In the genomic region with DNA sequence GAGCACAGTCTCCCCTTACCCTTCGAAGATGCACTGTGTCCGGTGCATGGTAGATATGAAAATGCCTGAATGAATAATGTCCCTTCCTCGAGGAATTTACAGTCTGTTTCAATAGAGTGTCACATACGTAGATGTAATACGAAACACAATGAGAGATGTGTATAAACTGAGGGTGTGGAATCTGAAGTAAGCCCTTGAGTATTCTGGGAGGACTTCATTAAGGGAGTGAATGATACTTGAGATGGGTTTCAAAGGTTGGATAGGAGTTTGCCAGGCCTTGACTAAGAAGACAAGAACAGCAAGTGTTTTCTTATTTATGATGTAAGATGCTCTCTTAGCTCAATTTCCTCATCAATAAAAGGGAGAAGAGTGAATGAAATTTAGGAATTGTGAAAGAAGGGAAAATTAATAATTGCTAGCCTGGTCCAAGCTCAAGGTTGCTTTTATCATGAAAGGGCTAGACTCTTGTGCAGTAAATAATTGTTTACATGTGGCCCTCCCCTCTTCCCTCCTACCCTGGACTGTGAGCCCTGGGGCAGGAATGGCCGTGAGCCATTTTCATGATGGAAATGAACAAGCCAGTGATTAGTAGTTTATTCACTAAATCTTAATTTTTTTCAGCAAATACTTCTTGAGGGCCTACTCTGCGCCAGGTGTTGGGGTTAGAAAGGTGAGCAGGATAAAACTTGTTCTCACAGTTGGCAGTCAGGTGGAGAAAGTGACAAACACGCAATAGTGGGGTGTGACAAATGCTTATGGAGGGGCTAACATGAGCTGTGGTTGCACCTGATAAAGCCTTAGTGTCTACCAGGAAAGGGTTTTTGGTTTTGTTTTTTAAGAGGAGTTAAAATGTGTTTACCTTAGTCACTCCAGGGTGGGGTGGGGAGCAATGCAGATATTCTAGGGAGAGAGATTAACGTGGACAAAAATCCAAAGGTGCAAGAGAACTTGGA, we compare ENCODE assay signal across 1 cellular context.
TF ChIP-seq lines count a peak whose summit lies in the region.

No MANE protein-coding gene starts in this region.

TF ChIP-seq in HepG2, 621 proteins besides CTCF, POLR2A, EP300 and RAD21 (continues in another document):
- TF ChIP-seq ZFP1 (CRISPR knock-in tag; IDR thresholded peaks at IDR 0.05): no peak
- no peak for TF ChIP-seq CEBPG (CRISPR knock-in tag; IDR thresholded peaks at IDR 0.05)
- peak; percentile 21; the same call in 1 of the 2 replicates for TF ChIP-seq HNF4G (IDR thresholded peaks at IDR 0.05; ENCODE audit: borderline replicate concordance, low read depth, low read length)
- TF ChIP-seq HNF4G (CRISPR knock-in tag; IDR thresholded peaks at IDR 0.05; ENCODE audit: borderline replicate concordance, low read depth): no peak
- no peak for TF ChIP-seq ZNF276 (CRISPR knock-in tag; IDR thresholded peaks at IDR 0.05; ENCODE audit: low read depth)
- TF ChIP-seq NCOR1 (IDR thresholded peaks at IDR 0.05; ENCODE audit: borderline replicate concordance, low read length): peak; percentile 61; the same call in 1 of the 2 replicates
- 0 out of 2 replicates have a peak, but pooled peaks have one; percentile 27 for TF ChIP-seq ZBED4 (CRISPR knock-in tag; IDR thresholded peaks at IDR 0.05; ENCODE audit: borderline replicate concordance)
- TF ChIP-seq ELF3 (CRISPR knock-in tag; IDR thresholded peaks at IDR 0.05): 0 out of 2 replicates have a peak, but pooled peaks have one; percentile 12
- TF ChIP-seq CERS6 (CRISPR knock-in tag; IDR thresholded peaks at IDR 0.05): no peak
- TF ChIP-seq GABPB1 (CRISPR knock-in tag; IDR thresholded peaks at IDR 0.05): no peak
- no peak for TF ChIP-seq ZNF558 (CRISPR knock-in tag; IDR thresholded peaks at IDR 0.05; ENCODE audit: borderline replicate concordance)
- no peak for TF ChIP-seq KDM5A (IDR thresholded peaks at IDR 0.05; ENCODE audit: borderline replicate concordance, low read length)
- peak; percentile 67 for TF ChIP-seq HNF4A (CRISPR knock-in tag; IDR thresholded peaks at IDR 0.05)
- peak; percentile 25; the same call in 1 of the 2 replicates for TF ChIP-seq SMYD3 (CRISPR knock-in tag; IDR thresholded peaks at IDR 0.05)
- no peak for TF ChIP-seq MED13 (CRISPR knock-in tag; IDR thresholded peaks at IDR 0.05)
- 0 out of 2 replicates have a peak, but pooled peaks have one; percentile 34 for TF ChIP-seq ZNF607 (CRISPR knock-in tag; IDR thresholded peaks at IDR 0.05; ENCODE audit: borderline replicate concordance)
- 0 out of 2 replicates have a peak, but pooled peaks have one; percentile 25 for TF ChIP-seq PATZ1 (CRISPR knock-in tag; IDR thresholded peaks at IDR 0.05)
- TF ChIP-seq SOX13 (IDR thresholded peaks at IDR 0.05): no peak
- no peak for TF ChIP-seq SOX13 (CRISPR knock-in tag; conservative IDR thresholded peaks at IDR 0.05 in 1 of 2, IDR thresholded peaks at IDR 0.05 in 1 of 2)
- TF ChIP-seq ISX (CRISPR knock-in tag; conservative IDR thresholded peaks at IDR 0.05): no peak
- TF ChIP-seq AGO1 (IDR thresholded peaks at IDR 0.05; ENCODE audit: low read depth, low read length, poor library complexity, severe bottlenecking): no peak
- no peak for TF ChIP-seq ZNF280B (CRISPR knock-in tag; IDR thresholded peaks at IDR 0.05; ENCODE audit: borderline replicate concordance)
- TF ChIP-seq ZSCAN25 (CRISPR knock-in tag; IDR thresholded peaks at IDR 0.05): 0 out of 2 replicates have a peak, but pooled peaks have one; percentile 50
- TF ChIP-seq KAT7 (CRISPR knock-in tag; IDR thresholded peaks at IDR 0.05; ENCODE audit: borderline replicate concordance): peak; percentile 45; the same call in 1 of the 2 replicates
- TF ChIP-seq GABPA (IDR thresholded peaks at IDR 0.05; ENCODE audit: low read depth, low read length): no peak
- 0 out of 2 replicates have a peak, but pooled peaks have one; percentile 19 for TF ChIP-seq GABPA (CRISPR knock-in tag; IDR thresholded peaks at IDR 0.05; ENCODE audit: low read depth)
- TF ChIP-seq, protein P1, sequence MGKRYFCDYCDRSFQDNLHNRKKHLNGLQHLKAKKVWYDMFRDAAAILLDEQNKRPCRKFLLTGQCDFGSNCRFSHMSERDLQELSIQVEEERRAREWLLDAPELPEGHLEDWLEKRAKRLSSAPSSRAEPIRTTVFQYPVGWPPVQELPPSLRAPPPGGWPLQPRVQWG (CRISPR knock-in tag; IDR thresholded peaks at IDR 0.05; ENCODE audit: borderline replicate concordance, low read depth): no peak
- TF ChIP-seq THAP7 (CRISPR knock-in tag; IDR thresholded peaks at IDR 0.05): no peak
- peak; percentile 42 for TF ChIP-seq YY1 (IDR thresholded peaks at IDR 0.05; ENCODE audit: insufficient read depth, insufficient replicate concordance, low read depth, low read length)
- TF ChIP-seq SP5 (CRISPR knock-in tag; IDR thresholded peaks at IDR 0.05; ENCODE audit: borderline replicate concordance, low read depth): peak; percentile 25; the same call in 1 of the 2 replicates
- no peak for TF ChIP-seq ZNF138 (CRISPR knock-in tag; IDR thresholded peaks at IDR 0.05; ENCODE audit: low read depth)
- TF ChIP-seq ZKSCAN1 (IDR thresholded peaks at IDR 0.05; ENCODE audit: low read length): peak; percentile 82
- TF ChIP-seq GATAD2A (CRISPR knock-in tag; IDR thresholded peaks at IDR 0.05): 0 out of 2 replicates have a peak, but pooled peaks have one; percentile 26
- TF ChIP-seq FOXP1 (IDR thresholded peaks at IDR 0.05): peak; percentile 86
- TF ChIP-seq FOXP1 (CRISPR knock-in tag; IDR thresholded peaks at IDR 0.05): peak; percentile 88
- no peak for TF ChIP-seq FOXA3 (CRISPR knock-in tag; IDR thresholded peaks at IDR 0.05)
- peak; percentile 29 for TF ChIP-seq SKI (IDR thresholded peaks at IDR 0.05; ENCODE audit: partially characterized antibody)
- 0 out of 2 replicates have a peak, but pooled peaks have one; percentile 26 for TF ChIP-seq ZNF124 (CRISPR knock-in tag; IDR thresholded peaks at IDR 0.05)
- TF ChIP-seq ZNF260 (CRISPR knock-in tag; IDR thresholded peaks at IDR 0.05; ENCODE audit: borderline replicate concordance, low read depth): no peak
- TF ChIP-seq KAT8 (CRISPR knock-in tag; IDR thresholded peaks at IDR 0.05): 0 out of 2 replicates have a peak, but pooled peaks have one; percentile 11
- peak; percentile 87 for TF ChIP-seq FOXP4 (CRISPR knock-in tag; IDR thresholded peaks at IDR 0.05)
- TF ChIP-seq GFI1 (CRISPR knock-in tag; IDR thresholded peaks at IDR 0.05; ENCODE audit: borderline replicate concordance): no peak
- TF ChIP-seq, protein P2, sequence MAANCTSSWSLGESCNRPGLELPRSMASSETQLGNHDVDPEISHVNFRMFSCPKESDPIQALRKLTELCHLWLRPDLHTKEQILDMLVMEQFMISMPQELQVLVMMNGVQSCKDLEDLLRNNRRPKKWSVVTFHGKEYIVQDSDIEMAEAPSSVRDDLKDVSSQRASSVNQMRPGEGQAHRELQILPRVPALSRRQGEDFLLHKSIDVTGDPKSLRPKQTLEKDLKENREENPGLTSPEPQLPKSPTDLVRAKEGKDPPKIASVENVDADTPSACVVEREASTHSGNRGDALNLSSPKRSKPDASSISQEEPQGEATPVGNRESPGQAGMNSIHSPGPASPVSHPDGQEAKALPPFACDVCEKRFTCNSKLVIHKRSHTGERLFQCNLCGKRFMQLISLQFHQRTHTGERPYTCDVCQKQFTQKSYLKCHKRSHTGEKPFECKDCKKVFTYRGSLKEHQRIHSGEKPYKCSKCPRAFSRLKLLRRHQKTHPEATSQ (CRISPR knock-in tag; IDR thresholded peaks at IDR 0.05; ENCODE audit: borderline replicate concordance): 0 out of 2 replicates have a peak, but pooled peaks have one; percentile 31
